Comparison of ENCODE assay signal across 1 cellular context in the genomic region with DNA sequence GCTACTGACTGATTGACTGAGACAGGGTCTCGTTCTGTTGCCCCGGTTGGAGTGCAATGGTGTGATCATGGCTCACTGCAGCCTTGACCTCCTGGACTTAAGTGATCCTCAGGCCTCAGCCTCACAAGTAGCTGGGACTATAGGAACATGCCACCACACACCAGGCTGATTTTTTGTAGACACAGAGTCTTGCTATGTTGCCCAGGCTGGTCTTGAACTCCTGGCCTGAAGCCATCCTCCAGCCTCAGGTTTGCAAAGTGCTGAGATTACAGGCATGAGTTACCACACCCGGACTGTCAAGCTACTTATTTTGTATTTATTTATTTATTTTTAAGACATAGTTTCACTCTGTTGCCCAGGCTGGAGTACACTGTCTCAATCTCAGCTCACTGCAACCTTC.
TF ChIP-seq lines count a peak whose summit lies in the region.

No MANE protein-coding gene starts in this region.

TF ChIP-seq in IMR-90, 13 proteins besides CTCF, POLR2A, EP300 and RAD21 (continued from another document):
- TF ChIP-seq MXI1 (IDR thresholded peaks at IDR 0.05; ENCODE audit: borderline replicate concordance, low read depth, low read length): no peak
- no peak for TF ChIP-seq CHD1 (IDR thresholded peaks at IDR 0.05; ENCODE audit: low read depth, low read length)
- no peak for TF ChIP-seq MAZ (IDR thresholded peaks at IDR 0.05; ENCODE audit: borderline replicate concordance, low read depth, low read length)
- TF ChIP-seq, protein P1, sequence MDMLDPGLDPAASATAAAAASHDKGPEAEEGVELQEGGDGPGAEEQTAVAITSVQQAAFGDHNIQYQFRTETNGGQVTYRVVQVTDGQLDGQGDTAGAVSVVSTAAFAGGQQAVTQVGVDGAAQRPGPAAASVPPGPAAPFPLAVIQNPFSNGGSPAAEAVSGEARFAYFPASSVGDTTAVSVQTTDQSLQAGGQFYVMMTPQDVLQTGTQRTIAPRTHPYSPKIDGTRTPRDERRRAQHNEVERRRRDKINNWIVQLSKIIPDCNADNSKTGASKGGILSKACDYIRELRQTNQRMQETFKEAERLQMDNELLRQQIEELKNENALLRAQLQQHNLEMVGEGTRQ (IDR thresholded peaks at IDR 0.05; ENCODE audit: low read depth, low read length): no peak
- no peak for TF ChIP-seq NFE2L2 (IDR thresholded peaks at IDR 0.05; ENCODE audit: low read depth, low read length)
- TF ChIP-seq MAFK (IDR thresholded peaks at IDR 0.05; ENCODE audit: low read depth, low read length): no peak
- TF ChIP-seq, protein P2, sequence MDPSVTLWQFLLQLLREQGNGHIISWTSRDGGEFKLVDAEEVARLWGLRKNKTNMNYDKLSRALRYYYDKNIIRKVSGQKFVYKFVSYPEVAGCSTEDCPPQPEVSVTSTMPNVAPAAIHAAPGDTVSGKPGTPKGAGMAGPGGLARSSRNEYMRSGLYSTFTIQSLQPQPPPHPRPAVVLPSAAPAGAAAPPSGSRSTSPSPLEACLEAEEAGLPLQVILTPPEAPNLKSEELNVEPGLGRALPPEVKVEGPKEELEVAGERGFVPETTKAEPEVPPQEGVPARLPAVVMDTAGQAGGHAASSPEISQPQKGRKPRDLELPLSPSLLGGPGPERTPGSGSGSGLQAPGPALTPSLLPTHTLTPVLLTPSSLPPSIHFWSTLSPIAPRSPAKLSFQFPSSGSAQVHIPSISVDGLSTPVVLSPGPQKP (IDR thresholded peaks at IDR 0.05; ENCODE audit: borderline replicate concordance, low read depth, low read length): no peak
- TF ChIP-seq RFX5 (IDR thresholded peaks at IDR 0.05; ENCODE audit: low read depth, low read length): no peak
- TF ChIP-seq FOS (IDR thresholded peaks at IDR 0.05; ENCODE audit: low read depth, low read length): no peak
TF ChIP-seq in IMR-90: peak in this region for 0.
